ENCODE assay signal across 15 cellular contexts in genomic region chr20:40813708-40814327, GRCh38.
A peak's percentile ranks its signal among the peaks of the same experiment; 100 is the strongest.
DNase-seq lines count a peak whose midpoint lies in the region; ATAC-seq and TF ChIP-seq lines count a peak whose summit lies in the region.
"Had no signal": no experiment of that assay in that cellular context is flagged by ENCODE, and none has a peak within 500 bp of the region (broad histone marks: within the 10 kb centered on the region; RNA-seq: fewer than 3 reads in every experiment).

No MANE protein-coding gene starts in this region.

- intact Hi-C loops in HCT116 (cut with micrococcal nuclease): no loop called here
- intact Hi-C loops in MCF 10A (cut with micrococcal nuclease): no loop called here

- DNase-seq in DND-41: no peak
- DNase-seq in HCT116 (ENCODE audit: low read depth, low spot score): no peak
- DNase-seq in neural progenitor cell (ENCODE audit: low spot score): no peak
- no peak for DNase-seq in activated CD4-positive, alpha-beta T cell treated with anti-CD3 and anti-CD28 coated beads for 48 hours
- DNase-seq in MCF 10A (ENCODE audit: unreplicated experiment): no peak
- DNase-seq: C1 segment of cervical spinal cord; Calu3; CD4-positive, alpha-beta T cell; DMS 273 treated with DMSO at 0.1 percent for 48 hours; H7 had no signal

- peaks cover 15% of the 10 kb centered on the region for H3K27me3 Mint-ChIP-seq in neural progenitor cell (ENCODE audit: insufficient read depth, low read depth)
- H3K27me3 Mint-ChIP-seq in MCF 10A (ENCODE audit: insufficient read depth, unreplicated experiment): no peaks in the 10 kb centered on the region
- H3K27me3 Mint-ChIP-seq: CD4-positive, alpha-beta T cell had no signal

- no peaks in the 10 kb centered on the region for H3K4me1 Mint-ChIP-seq in neural progenitor cell
- peaks cover 13% of the 10 kb centered on the region for H3K4me1 Mint-ChIP-seq in MCF 10A (ENCODE audit: insufficient read depth, unreplicated experiment)
- H3K4me1 Mint-ChIP-seq: B cell had no signal

- H3K4me3 ChIP-seq in DND-41 (ENCODE audit: low read depth in 1 of 2, low read length in 2 of 2) (no peak overlapping the region), HCT116 (replicated peaks in 1 of 2; ENCODE audit: low read depth in 1 of 2, low read length in 2 of 2) (no peak overlapping the region), neural progenitor cell (no peak overlapping the region)
- H3K4me3 ChIP-seq: GM12878, GM23248 had no signal

- peaks cover 6% of the 10 kb centered on the region for H3K9me3 ChIP-seq in DND-41 (ENCODE audit: insufficient read depth, low read length, severe bottlenecking)
- no peaks in the 10 kb centered on the region for H3K9me3 ChIP-seq in HCT116 (ENCODE audit: control insufficient read depth in 1 of 2, insufficient read depth in 1 of 2, low read depth in 1 of 2, low read length in 2 of 2)
- H3K9me3 ChIP-seq in neural progenitor cell (ENCODE audit: low read depth): no peaks in the 10 kb centered on the region

- TF ChIP-seq CTCF in DND-41 (IDR thresholded peaks at IDR 0.05; ENCODE audit: borderline replicate concordance, extremely low read depth, low read length, poor library complexity, severe bottlenecking) (no peak), HCT116 (IDR thresholded peaks at IDR 0.05 in 2 of 3, conservative IDR thresholded peaks at IDR 0.05 in 1 of 3; ENCODE audit: borderline replicate concordance in 1 of 3, insufficient read depth in 1 of 3, low read depth in 2 of 3, low read length in 2 of 3) (no peak), neural progenitor cell (IDR thresholded peaks at IDR 0.05) (no peak), MCF 10A (IDR thresholded peaks at IDR 0.05; ENCODE audit: unreplicated experiment) (no peak)

- no peaks in the 10 kb centered on the region for H3K36me3 ChIP-seq in DND-41 (ENCODE audit: insufficient read depth, low read length)
- H3K36me3 ChIP-seq in HCT116 (ENCODE audit: control insufficient read depth in 1 of 2, insufficient read depth in 2 of 2, low read length in 2 of 2): no peaks in the 10 kb centered on the region
- H3K36me3 ChIP-seq in neural progenitor cell: no peaks in the 10 kb centered on the region

- H3K9me3 Mint-ChIP-seq in neural progenitor cell (peaks cover 5% of the 10 kb centered on the region), MCF 10A (ENCODE audit: unreplicated experiment) (no peaks in the 10 kb centered on the region)

- RAD21 ChIA-PET in HCT116 (lab: Charles Lee; ENCODE audit: low non-redundant PET in 1 of 2, low total read pairs in 2 of 2, uncharacterized antibody in 2 of 2, unreplicated experiment in 2 of 2): no interaction called here

- no peaks in the 10 kb centered on the region for H4K20me1 ChIP-seq in DND-41 (ENCODE audit: insufficient read depth, low read length)
- no peaks in the 10 kb centered on the region for H4K20me1 ChIP-seq in HCT116 (ENCODE audit: insufficient read depth)
- H4K20me1 ChIP-seq in neural progenitor cell (ENCODE audit: low read depth): no peaks in the 10 kb centered on the region

- no peaks in the 10 kb centered on the region for H3K27me3 ChIP-seq in DND-41 (ENCODE audit: insufficient read depth, low read length, poor library complexity)
- H3K27me3 ChIP-seq in HCT116 (ENCODE audit: insufficient read depth, low read length): peaks cover 2% of the 10 kb centered on the region; the same call in 1 of the 2 replicates
- no peaks in the 10 kb centered on the region for H3K27me3 ChIP-seq in neural progenitor cell

- H3K36me3 Mint-ChIP-seq in neural progenitor cell (no peaks in the 10 kb centered on the region), MCF 10A (ENCODE audit: insufficient read depth, unreplicated experiment) (no peaks in the 10 kb centered on the region)

- CTCF ChIA-PET in HCT116 (lab: Charles Lee) (no interaction called here), MCF 10A (lab: Yijun Ruan, JAX) (no interaction called here)

- H3K27ac Mint-ChIP-seq in neural progenitor cell (peak overlapping the region; percentile 22), MCF 10A (ENCODE audit: low read depth, unreplicated experiment) (no peak overlapping the region)
- H3K27ac Mint-ChIP-seq: B cell; CD4-positive, alpha-beta T cell had no signal

- H3K4me2 ChIP-seq in DND-41 (ENCODE audit: insufficient read depth, low read length) (no peak overlapping the region), HCT116 (ENCODE audit: low read length) (no peak overlapping the region), neural progenitor cell (no peak overlapping the region)

- no peak for TF ChIP-seq POLR2A in HCT116 (IDR thresholded peaks at IDR 0.05; ENCODE audit: borderline replicate concordance, extremely low read depth, insufficient read depth, insufficient read length)

- H2AFZ ChIP-seq in DND-41 (ENCODE audit: low read depth, low read length) (no peak overlapping the region), HCT116 (ENCODE audit: low read depth, low read length, poor library complexity, severe bottlenecking) (no peak overlapping the region), neural progenitor cell (replicated peaks) (peak overlapping the region; percentile 26)
- H2AFZ ChIP-seq: GM23248 had no signal

- no peaks in the 10 kb centered on the region for H3K79me2 ChIP-seq in DND-41 (ENCODE audit: insufficient read depth, low read length)
- no peaks in the 10 kb centered on the region for H3K79me2 ChIP-seq in HCT116 (ENCODE audit: insufficient read depth, low read length)
- no peaks in the 10 kb centered on the region for H3K79me2 ChIP-seq in neural progenitor cell (ENCODE audit: low read depth)

- H3K9ac ChIP-seq in DND-41 (ENCODE audit: low read depth, low read length): no peak overlapping the region
- H3K9ac ChIP-seq in HCT116 (ENCODE audit: low read length): no peak overlapping the region
- no peak overlapping the region for H3K9ac ChIP-seq in neural progenitor cell
- H3K9ac ChIP-seq: GM23248 had no signal

- ATAC-seq in DND-41 (ENCODE audit: insufficient read depth, low read depth) (0 out of 3 replicates have a peak, but pooled peaks have one; percentile 13), HCT116 (0 out of 2 replicates have a peak, but pooled peaks have one; percentile 24), SK-N-SH treated with all-trans-retinoic acid at 6 μM for 48 hours (no peak), HG02763 (IDR thresholded peaks at IDR 0.05; ENCODE audit: unreplicated experiment) (no peak)
- ATAC-seq: GM12878 had no signal

- H3K4me1 ChIP-seq in DND-41 (ENCODE audit: insufficient read depth, low read length) (no peaks in the 10 kb centered on the region), HCT116 (ENCODE audit: control insufficient read depth in 1 of 2, insufficient read depth in 2 of 2, low read length in 2 of 2) (peaks cover 0 to 10% of the 10 kb centered on the region in 2 experiments; a peak in 1 of 4 replicates), neural progenitor cell (no peaks in the 10 kb centered on the region)

- H3K27ac ChIP-seq in DND-41 (ENCODE audit: low read length): no peak overlapping the region
- H3K27ac ChIP-seq in HCT116 (ENCODE audit: low read depth, low read length): no peak overlapping the region
- H3K27ac ChIP-seq in neural progenitor cell: no peak overlapping the region
- H3K27ac ChIP-seq: GM23248 had no signal

- H3F3A ChIP-seq in neural progenitor cell (ENCODE audit: low read depth): no peaks in the 10 kb centered on the region

- H3K9me2 ChIP-seq in HCT116 (ENCODE audit: insufficient read depth): no peaks in the 10 kb centered on the region

- TF ChIP-seq RAD21 in HCT116 (IDR thresholded peaks at IDR 0.05; ENCODE audit: low read depth): no peak

- BruUV-seq in HCT116 (replicated peaks; lab: Mats Ljungman, UMichigan): no TSS peak
- BruUV-seq in MCF 10A (replicated peaks; lab: Mats Ljungman, UMichigan): no TSS peak

- H3K4me3 Mint-ChIP-seq in neural progenitor cell: no peak overlapping the region
- H3K4me3 Mint-ChIP-seq in MCF 10A (ENCODE audit: unreplicated experiment): no peak overlapping the region
- H3K4me3 Mint-ChIP-seq: B cell; CD4-positive, alpha-beta T cell had no signal

- POLR2A ChIA-PET in HCT116 (lab: Charles Lee): no interaction called here
- POLR2A ChIA-PET in MCF 10A (lab: Yijun Ruan, JAX): no interaction called here

TF ChIP-seq in HCT116, 20 proteins besides CTCF, POLR2A, EP300 and RAD21:
- TF ChIP-seq EZH2phosphoT487 (IDR thresholded peaks at IDR 0.05; ENCODE audit: borderline replicate concordance): no peak
- no peak for TF ChIP-seq ELF1 (IDR thresholded peaks at IDR 0.05; ENCODE audit: borderline replicate concordance, low read depth)
- no peak for TF ChIP-seq MAX (IDR thresholded peaks at IDR 0.05)
- TF ChIP-seq POLR2AphosphoS5 (IDR thresholded peaks at IDR 0.05; ENCODE audit: low read depth, low read length): no peak

TF ChIP-seq in SK-N-SH treated with all-trans-retinoic acid at 6 μM for 48 hours, 23 proteins besides CTCF, POLR2A, EP300 and RAD21:
- TF ChIP-seq PATZ1 (CRISPR knock-in tag; IDR thresholded peaks at IDR 0.05; ENCODE audit: borderline replicate concordance) (no peak), TCF4 (CRISPR knock-in tag; IDR thresholded peaks at IDR 0.05; ENCODE audit: borderline replicate concordance) (peak; percentile 37; the same call in 1 of the 2 replicates)

Comparison
In these comparisons a context has a peak if more than half of its experiments do, and no peak if none do; other contexts are left out.
1. ATAC-seq: peak in DND-41 (single experiment) and HCT116 (single experiment); none in SK-N-SH treated with all-trans-retinoic acid at 6 μM for 48 hours (single experiment) and HG02763 (single experiment).